ENCODE assay signal across 16 cellular contexts in the genomic region with DNA sequence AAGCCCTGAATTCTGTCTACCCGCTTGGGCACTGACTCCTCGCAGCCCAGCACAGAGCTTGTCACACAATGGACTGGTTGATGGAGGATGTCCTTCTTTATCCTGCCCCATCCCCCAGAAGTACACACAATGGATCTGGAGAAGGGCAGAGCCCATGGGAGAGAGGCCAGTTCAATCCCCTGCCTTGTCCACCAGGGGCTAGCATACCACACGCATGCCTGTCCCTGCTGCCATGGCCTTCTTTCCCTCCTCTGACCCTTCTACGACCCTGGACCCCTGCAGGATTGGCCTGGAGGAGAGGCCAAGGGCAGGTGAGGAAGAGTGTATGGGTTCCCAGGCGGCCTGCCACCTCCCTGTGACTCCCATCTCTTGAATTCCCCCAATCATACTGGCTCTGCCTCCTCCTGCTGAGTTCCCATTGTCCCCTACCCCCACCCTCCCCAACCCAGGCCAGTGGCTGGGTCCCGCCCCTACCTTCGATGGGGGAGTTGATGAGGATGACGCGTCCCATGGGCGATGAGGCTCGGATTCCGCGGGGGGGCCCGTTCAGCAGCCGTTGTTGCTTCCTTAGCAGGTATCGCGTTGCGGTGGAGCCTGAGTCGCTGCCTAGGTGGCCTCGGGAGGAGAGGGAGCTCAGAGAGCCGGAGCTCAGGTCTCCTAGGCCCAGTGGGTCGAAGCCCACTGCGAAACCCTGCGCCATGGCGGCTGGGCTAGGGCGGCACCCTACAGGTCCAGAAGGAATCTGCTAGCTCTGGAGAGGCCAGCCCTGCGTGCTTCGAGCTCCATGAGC. TPM values are rescaled to one million over a fixed set of nuclear protein-coding genes. Genes with fewer than 3 reads are reported as not detected.
DNase-seq lines count a peak whose midpoint lies in the region; ATAC-seq, FAIRE-seq and TF ChIP-seq lines count a peak whose summit lies in the region.
"Had no signal": no experiment of that assay in that cellular context is flagged by ENCODE, and none has a peak within 500 bp of the region (broad histone marks: within the 10 kb centered on the region; RNA-seq: fewer than 3 reads in every experiment).

No MANE protein-coding gene starts in this region.

- no peak overlapping the region for H3K4me3 ChIP-seq in bronchial epithelial cell (ENCODE audit: low read depth, low read length)
- H3K4me3 ChIP-seq: GM12878 had no signal

- no peaks in the 10 kb centered on the region for H3K27me3 Mint-ChIP-seq in CD4-positive, alpha-beta T cell

- no peak overlapping the region for H3K27ac Mint-ChIP-seq in CD4-positive, alpha-beta T cell
- H3K27ac Mint-ChIP-seq: activated CD8-positive, alpha-beta T cell treated with anti-CD3 and anti-CD28 coated beads, Interleukin-2, amount 10 ng/mL, durations not matched to agents 7 days and 5 days; T-helper 2 cell treated with Interferon-gamma antibody and Interleukin-4, amounts not matched to agents 5 μg/mL and 100 μg/mL, for 36 hours had no signal

- H3K36me3 Mint-ChIP-seq in CD4-positive, alpha-beta T cell (ENCODE audit: low read depth): peaks cover 18% of the 10 kb centered on the region

- peak overlapping the region; percentile 31 for H3K4me3 Mint-ChIP-seq in CD4-positive, alpha-beta T cell
- H3K4me3 Mint-ChIP-seq: activated CD8-positive, alpha-beta T cell treated with anti-CD3 and anti-CD28 coated beads, Interleukin-2, amount 10 ng/mL, durations not matched to agents 7 days and 5 days; T-helper 2 cell treated with Interferon-gamma antibody and Interleukin-4, amounts not matched to agents 5 μg/mL and 100 μg/mL, for 36 hours had no signal

- no peaks in the 10 kb centered on the region for H3K36me3 ChIP-seq in bronchial epithelial cell (ENCODE audit: control insufficient read depth, insufficient read depth, low read length)

- H3K27me3 ChIP-seq in CD4-positive, alpha-beta T cell (ENCODE audit: control insufficient read depth, insufficient read depth, low read length): no peaks in the 10 kb centered on the region
- H3K27me3 ChIP-seq in bronchial epithelial cell (ENCODE audit: control insufficient read depth, insufficient read depth, low read length): no peaks in the 10 kb centered on the region

- no peak overlapping the region for H3K27ac ChIP-seq in CD4-positive, alpha-beta T cell (ENCODE audit: low read depth, low read length)

- H3K9me3 Mint-ChIP-seq in CD4-positive, alpha-beta T cell: no peaks in the 10 kb centered on the region
- H3K9me3 Mint-ChIP-seq: T-helper 2 cell treated with Interferon-gamma antibody and Interleukin-4, amounts not matched to agents 5 μg/mL and 100 μg/mL, for 36 hours had no signal

- CTCF ChIA-PET in CD4-positive, alpha-beta T cell (lab: Charles Lee): interaction anchor here (0.6 to 3.5 kb wide), 4 partner anchors 12 to 33 kb away, joined by 3 to 28 read pairs (median 7); no protein-coding TSS in a partner anchor
- CTCF ChIA-PET in HEK293T (lab: Yijun Ruan, JAX): interaction anchor here (0.6 to 6.8 kb wide), 8 partner anchors 12 to 31 kb away, joined by 3 to 35 read pairs (median 6); no protein-coding TSS in a partner anchor

- ATAC-seq in CD4-positive, alpha-beta T cell (ENCODE audit: poor library complexity): no peak
- no peak for ATAC-seq in GM19023 (IDR thresholded peaks at IDR 0.05; ENCODE audit: unreplicated experiment)
- ATAC-seq: activated CD8-positive, alpha-beta T cell treated with anti-CD3 and anti-CD28 coated beads, Interleukin-2, amount 10 ng/mL, durations not matched to agents 7 days and 5 days; GM12878 had no signal

- intact Hi-C loops in CD4-positive, alpha-beta T cell (cut with DNase I, micrococcal nuclease): loop anchor here (5.0 kb wide), 1 partner anchor 38 kb away; no protein-coding TSS in a partner anchor

- TF ChIP-seq CTCF in CD4-positive, alpha-beta T cell (IDR thresholded peaks at IDR 0.05): no peak
- peak; percentile 25 for TF ChIP-seq CTCF in bronchial epithelial cell (IDR thresholded peaks at IDR 0.05; ENCODE audit: insufficient read depth, low read length, severe bottlenecking)

- peaks cover 19% of the 10 kb centered on the region for H3K4me1 Mint-ChIP-seq in CD4-positive, alpha-beta T cell (ENCODE audit: low read depth)

- FAIRE-seq in bronchial epithelial cell (lab: Jason Lieb, UNC): no peak
- FAIRE-seq: GM12878 had no signal

- no peaks in the 10 kb centered on the region for H3K9me3 ChIP-seq in CD4-positive, alpha-beta T cell (ENCODE audit: control insufficient read depth, low read length)
- H3K9me3 ChIP-seq: Caco-2 had no signal

- POLR2A ChIA-PET in CD4-positive, alpha-beta T cell (lab: Charles Lee): interaction anchor here (0.8 to 3.2 kb wide), 3 partner anchors 12 to 31 kb away, joined by 3 to 48 read pairs (median 44); partner anchors contain the start of gene LZTS2
- POLR2A ChIA-PET in HEK293T (lab: Yijun Ruan, JAX): interaction anchor here (1.4 to 3.9 kb wide), 4 partner anchors 10 to 37 kb away, joined by 9 to 30 read pairs (median 16); partner anchors contain the start of gene KAZALD1

- DNase-seq in CD4-positive, alpha-beta T cell: no peak
- DNase-seq in HEK293T (ENCODE audit: extremely low spot score) (peak; percentile 50), bronchial epithelial cell (ENCODE audit: low read depth) (no peak), kidney tubule cell (ENCODE audit: low spot score) (peak; percentile 31), germinal center (ENCODE audit: low spot score) (no peak), cortex of kidney (lab: John Stamatoyannopoulos, UW) (no peak), DMS79 (lab: John Stamatoyannopoulos, UW) (no peak)
- DNase-seq: activated CD8-positive, alpha-beta T cell treated with anti-CD3 and anti-CD28 coated beads, Interleukin-2, amount 10 ng/mL, durations not matched to agents 7 days and 5 days; activated naive CD4-positive, alpha-beta T cell treated with anti-CD3 and anti-CD28 coated beads, Interleukin-2, amount 50 U/mL, for 16 hours; Caco-2; KBM-7; NCI-H1694 treated with DMSO at 0.1 percent for 48 hours; stimulated activated naive CD4-positive, alpha-beta T cell treated with Interleukin-2 at 50 U/mL for 16 hours had no signal

TF ChIP-seq in HEK293T, 16 proteins besides CTCF, POLR2A, EP300 and RAD21:
- TF ChIP-seq BHLHE40 (IDR thresholded peaks at IDR 0.05; ENCODE audit: borderline replicate concordance): no peak
- no peak for TF ChIP-seq FOXA1 (IDR thresholded peaks at IDR 0.05)

RNA-seq across cellular contexts. Expression of gene PDZD7, which starts 1.2 kb away (rescaled TPM):
- total RNA-seq in CD4-positive, alpha-beta T cell: 1 to 10 TPM; 1.7 to 3.1 TPM
- 0.13 and 0.26 TPM in 2 replicates for total RNA-seq in bronchial epithelial cell
- total RNA-seq: GM12878 had no signal

RNA-seq across cellular contexts. Expression of gene SFXN3, which starts 1.3 kb away (rescaled TPM):
- 10 to 100 TPM; 43.2 to 48.3 TPM for total RNA-seq in CD4-positive, alpha-beta T cell
- 14.0 and 16.1 TPM in 2 replicates for total RNA-seq in bronchial epithelial cell

RNA-seq across cellular contexts. Expression of gene LZTS2, which starts 30.1 kb away (rescaled TPM):
- 1 to 10 TPM; 9.0 to 9.6 TPM for total RNA-seq in CD4-positive, alpha-beta T cell
- 30.0 and 36.5 TPM in 2 replicates for total RNA-seq in bronchial epithelial cell

RNA-seq across cellular contexts. Expression of gene KAZALD1, which starts 32.1 kb away (rescaled TPM):
- total RNA-seq in CD4-positive, alpha-beta T cell: not detected
- 1.6 and 4.0 TPM in 2 replicates for total RNA-seq in bronchial epithelial cell

RNA-seq across cellular contexts. Expression of gene TWNK, which starts 42.4 kb away (rescaled TPM):
- total RNA-seq in CD4-positive, alpha-beta T cell: 1 to 10 TPM; 2.7 to 2.8 TPM
- 7.9 and 14.7 TPM in 2 replicates for total RNA-seq in bronchial epithelial cell

Comparison
In these comparisons a context has a peak if more than half of its experiments do, and no peak if none do; other contexts are left out.
1. DNase-seq: peak in HEK293T (single experiment) and kidney tubule cell (single experiment); none in CD4-positive, alpha-beta T cell (0 of 10), bronchial epithelial cell (single experiment), germinal center (single experiment), cortex of kidney (single experiment) and DMS79 (single experiment).